ENCODE assay signal across 1 cellular context in genomic region chr9:125887145-125887544, GRCh38.
TF ChIP-seq lines count a peak whose summit lies in the region.

No MANE protein-coding gene starts in this region.

TF ChIP-seq in HEK293, 187 proteins besides CTCF, POLR2A, EP300 and RAD21 (continued from another document):
- TF ChIP-seq SCRT1 (tag by site-specific recombination; IDR thresholded peaks at IDR 0.05; ENCODE audit: borderline replicate concordance) (peak; percentile 29; the same call in 1 of the 2 replicates), ZFP69B (tag by site-specific recombination; IDR thresholded peaks at IDR 0.05) (peak; percentile 76), SCRT2 (tag by site-specific recombination; IDR thresholded peaks at IDR 0.05) (0 out of 2 replicates have a peak, but pooled peaks have one; percentile 17), OVOL3 (tag by site-specific recombination; IDR thresholded peaks at IDR 0.05) (peak; percentile 15; the same call in 1 of the 2 replicates), PRDM1 (tag by site-specific recombination; IDR thresholded peaks at IDR 0.05) (0 out of 2 replicates have a peak, but pooled peaks have one; percentile 6)
TF ChIP-seq in HEK293: peak in this region for 62; not testable (repeated sequence) for 125.
